ENCODE assay signal across 25 cellular contexts in genomic region chr7:137851361-137851945, GRCh38. TPM values are rescaled to one million over a fixed set of nuclear protein-coding genes. Genes with fewer than 3 reads are reported as not detected.
DNase-seq lines count a peak whose midpoint lies in the region; ATAC-seq and TF ChIP-seq lines count a peak whose summit lies in the region.
"Had no signal": no experiment of that assay in that cellular context is flagged by ENCODE, and none has a peak within 500 bp of the region (broad histone marks: within the 10 kb centered on the region; RNA-seq: fewer than 3 reads in every experiment).

No MANE protein-coding gene starts in this region.

- no peak for ATAC-seq in WTC11
- ATAC-seq: gastrocnemius medialis had no signal

- H3K36me3 Mint-ChIP-seq in chondrocyte (ENCODE audit: low read depth) (peaks cover 28% of the 10 kb centered on the region), WTC11 (no peaks in the 10 kb centered on the region)

- H3K4me3 Mint-ChIP-seq in chondrocyte (ENCODE audit: unreplicated experiment) (no peak overlapping the region), WTC11 (no peak overlapping the region)
- H3K4me3 Mint-ChIP-seq: CD4-positive, alpha-beta T cell; nephron progenitor cell; T-helper 1 cell treated with Interleukin-12 subunit alpha and Interleukin-12 subunit beta and Interleukin-4 antibody, amounts not matched to agents 30 μg/mL and 1 μg/mL, for 36 hours had no signal

- no peak overlapping the region for H3K4me3 ChIP-seq in Jurkat, Clone E6-1 (ENCODE audit: low read length)
- H3K4me3 ChIP-seq: gastrocnemius medialis, HAP-1, Peyer's patch, thoracic aorta had no signal

- CTCF ChIA-PET in WTC11 (lab: Charles Lee) = interaction anchor here (1.2 kb wide), 1 partner anchor 225 kb away, joined by 3 read pairs; no protein-coding TSS in a partner anchor

- H3K27ac Mint-ChIP-seq in chondrocyte (ENCODE audit: unreplicated experiment) (peak overlapping the region; percentile 84), WTC11 (no peak overlapping the region)
- H3K27ac Mint-ChIP-seq: CD4-positive, alpha-beta T cell; nephron progenitor cell; progenitor cell of endocrine pancreas; T-helper 1 cell treated with Interleukin-12 subunit alpha and Interleukin-12 subunit beta and Interleukin-4 antibody, amounts not matched to agents 30 μg/mL and 1 μg/mL, for 36 hours had no signal

- H3K9me3 Mint-ChIP-seq in chondrocyte (ENCODE audit: low read depth) (no peaks in the 10 kb centered on the region), WTC11 (no peaks in the 10 kb centered on the region)
- H3K9me3 Mint-ChIP-seq: CD4-positive, alpha-beta T cell; nephron progenitor cell; T-helper 1 cell treated with Interleukin-12 subunit alpha and Interleukin-12 subunit beta and Interleukin-4 antibody, amounts not matched to agents 30 μg/mL and 1 μg/mL, for 36 hours had no signal

- POLR2A ChIA-PET in WTC11 (lab: Charles Lee) = no interaction called here

- peak; percentile 42 for DNase-seq in EL
- DNase-seq in Jurkat, Clone E6-1 (ENCODE audit: low read depth, low spot score) = peak; percentile 12
- no peak for DNase-seq in chondrocyte (ENCODE audit: low spot score)
- peak; percentile 53 for DNase-seq in kidney tubule cell (ENCODE audit: low spot score)
- DNase-seq in stimulated activated naive CD4-positive, alpha-beta T cell (lab: John Stamatoyannopoulos, UW) = no peak
- DNase-seq in WTC11 (ENCODE audit: low spot score) = no peak
- DNase-seq in stimulated activated CD4-positive, alpha-beta T cell treated with anti-CD3 and anti-CD28 coated beads, Interleukin-4, amount 100 ng/mL, for 24 hours = no peak
- DNase-seq in NCI-H446 treated with DMSO at 0.1 percent for 48 hours (lab: John Stamatoyannopoulos, UW) = no peak
- DNase-seq: activated CD4-positive, alpha-beta T cell treated with anti-CD3 and anti-CD28 coated beads, Interleukin-2, amount 50 U/mL, for 1 hour; activated CD8-positive, alpha-beta memory T cell treated with anti-CD3 and anti-CD28 coated beads, Interleukin-2, amount 50 U/mL, for 4 hours; activated effector memory CD4-positive, alpha-beta T cell treated with anti-CD3 and anti-CD28 coated beads, Interleukin-2, amount 50 U/mL, for 16 hours; amniotic stem cell; CD4-positive, alpha-beta T cell; dermis blood vessel endothelial cell; DMS 273 treated with DMSO at 0.1 percent for 48 hours; gastrocnemius medialis; GF-D8; hypothalamus; NCI-H1930; nephron progenitor cell; Peyer's patch had no signal

- H3K27me3 Mint-ChIP-seq in chondrocyte (ENCODE audit: low read depth) (no peaks in the 10 kb centered on the region), WTC11 (ENCODE audit: low read depth) (peaks cover 44% of the 10 kb centered on the region)

- TF ChIP-seq CTCF in chondrocyte (IDR thresholded peaks at IDR 0.05) (no peak), WTC11 (IDR thresholded peaks at IDR 0.05) (no peak)

- H3K4me1 Mint-ChIP-seq in chondrocyte (ENCODE audit: low read depth) (peaks cover 56% of the 10 kb centered on the region), WTC11 (peaks cover 7% of the 10 kb centered on the region)
- H3K4me1 Mint-ChIP-seq: nephron progenitor cell had no signal

TF ChIP-seq in WTC11, 78 proteins besides CTCF, POLR2A, EP300 and RAD21:
- TF ChIP-seq ERG (CRISPR knock-in tag; IDR thresholded peaks at IDR 0.05) = no peak
- TF ChIP-seq ELF4 (CRISPR knock-in tag; IDR thresholded peaks at IDR 0.05; ENCODE audit: low read depth) = no peak
- no peak for TF ChIP-seq CREB1 (CRISPR knock-in tag; IDR thresholded peaks at IDR 0.05)
- no peak for TF ChIP-seq NR3C1 (CRISPR knock-in tag; conservative IDR thresholded peaks at IDR 0.05; ENCODE audit: low read depth)
- TF ChIP-seq ZSCAN18 (CRISPR knock-in tag; IDR thresholded peaks at IDR 0.05) = no peak
- no peak for TF ChIP-seq EMX1 (CRISPR knock-in tag; IDR thresholded peaks at IDR 0.05)
- TF ChIP-seq ATF6 (CRISPR knock-in tag; IDR thresholded peaks at IDR 0.05) = no peak
- TF ChIP-seq GRHL2 (CRISPR knock-in tag; IDR thresholded peaks at IDR 0.05; ENCODE audit: insufficient replicate concordance, severe bottlenecking) = no peak
- no peak for TF ChIP-seq FOXP1 (CRISPR knock-in tag; IDR thresholded peaks at IDR 0.05; ENCODE audit: borderline replicate concordance)
- no peak for TF ChIP-seq GABPB1 (CRISPR knock-in tag; IDR thresholded peaks at IDR 0.05)
- TF ChIP-seq RELA (CRISPR knock-in tag; IDR thresholded peaks at IDR 0.05; ENCODE audit: borderline replicate concordance) = no peak
- no peak for TF ChIP-seq NFE2L1 (CRISPR knock-in tag; IDR thresholded peaks at IDR 0.05)
- TF ChIP-seq FOXK1 (CRISPR knock-in tag; IDR thresholded peaks at IDR 0.05) = no peak
- no peak for TF ChIP-seq FOXJ3 (CRISPR knock-in tag; IDR thresholded peaks at IDR 0.05; ENCODE audit: borderline replicate concordance)
- no peak for TF ChIP-seq ARID4B (CRISPR knock-in tag; IDR thresholded peaks at IDR 0.05; ENCODE audit: borderline replicate concordance)
- TF ChIP-seq NFYB (CRISPR knock-in tag; conservative IDR thresholded peaks at IDR 0.05; ENCODE audit: low read depth) = no peak

RNA-seq across cellular contexts. Expression of gene DGKI, which starts 4.7 kb away (rescaled TPM):
- polyA plus RNA-seq in Jurkat, Clone E6-1 (2012; ENCODE audit: insufficient read depth, insufficient read length) = not detected
- total RNA-seq in chondrocyte (15.3 to 52.4 TPM (median 17.0 TPM) in 3 replicates), WTC11 (2021) (0.30 to 0.79 TPM (median 0.46 TPM) in 3 replicates)
- total RNA-seq: CD4-positive, alpha-beta T cell had no signal

Comparison
In these comparisons a context has a peak if more than half of its experiments do, and no peak if none do; other contexts are left out.
1. DNase-seq: peak in EL (single experiment), Jurkat, Clone E6-1 (single experiment) and kidney tubule cell (single experiment); none in chondrocyte (single experiment), stimulated activated naive CD4-positive, alpha-beta T cell (0 of 6), WTC11 (single experiment), stimulated activated CD4-positive, alpha-beta T cell treated with anti-CD3 and anti-CD28 coated beads, Interleukin-4, amount 100 ng/mL, for 24 hours (single experiment) and NCI-H446 treated with DMSO at 0.1 percent for 48 hours (single experiment).